Comparison of ENCODE assay signal across 2 cellular contexts in genomic region chr19:41784337-41785239, GRCh38.
TF ChIP-seq lines count a peak whose summit lies in the region.

No MANE protein-coding gene starts in this region.

TF ChIP-seq in A549, 52 proteins besides CTCF, POLR2A, EP300 and RAD21 (continued from another document):
- TF ChIP-seq NFE2L2 (conservative IDR thresholded peaks at IDR 0.05; ENCODE audit: low read length) (no peak), E2F6 (IDR thresholded peaks at IDR 0.05; ENCODE audit: borderline replicate concordance, low read depth) (no peak), FOXS1 (CRISPR knock-in tag; IDR thresholded peaks at IDR 0.05) (no peak), POLR2AphosphoS2 (conservative IDR thresholded peaks at IDR 0.05; ENCODE audit: low read length) (no peak), FOSB (CRISPR knock-in tag; IDR thresholded peaks at IDR 0.05) (no peak), HES2 (IDR thresholded peaks at IDR 0.05) (no peak), RARB (CRISPR knock-in tag; IDR thresholded peaks at IDR 0.05) (no peak), JUN (IDR thresholded peaks at IDR 0.05) (no peak), NR3C1 (IDR thresholded peaks at IDR 0.05) (no peak), CBX8 (IDR thresholded peaks at IDR 0.05) (no peak), ESRRA (IDR thresholded peaks at IDR 0.05; ENCODE audit: borderline replicate concordance, low read length) (no peak), MAX (IDR thresholded peaks at IDR 0.05) (no peak), USF2 (IDR thresholded peaks at IDR 0.05) (no peak)

TF ChIP-seq in WTC11, 78 proteins besides CTCF, POLR2A, EP300 and RAD21 (continued from another document):
- TF ChIP-seq USF1 (CRISPR knock-in tag; IDR thresholded peaks at IDR 0.05) (no peak), AR (CRISPR knock-in tag; IDR thresholded peaks at IDR 0.05) (no peak), E2F4 (CRISPR knock-in tag; IDR thresholded peaks at IDR 0.05; ENCODE audit: borderline replicate concordance, low read depth) (no peak)
